ENCODE assay signal across 19 cellular contexts in genomic region chr1:228345201-228345930, GRCh38.
A peak's percentile ranks its signal among the peaks of the same experiment; 100 is the strongest.
DNase-seq lines count a peak whose midpoint lies in the region; ATAC-seq and TF ChIP-seq lines count a peak whose summit lies in the region.
"Had no signal": no experiment of that assay in that cellular context is flagged by ENCODE, and none has a peak within 500 bp of the region (broad histone marks: within the 10 kb centered on the region; RNA-seq: fewer than 3 reads in every experiment).

No MANE protein-coding gene starts in this region.

- no peak overlapping the region for H3K4me3 ChIP-seq in RWPE2 (ENCODE audit: severe bottlenecking)
- H3K4me3 ChIP-seq in right atrium auricular region, result no peak overlapping the region
- H3K4me3 ChIP-seq: GM23248, uterus had no signal

- H3K4me3 Mint-ChIP-seq in CD14-positive monocyte (no peak overlapping the region), T-helper 17 cell (no peak overlapping the region)
- H3K4me3 Mint-ChIP-seq: activated CD4-positive, alpha-beta memory T cell treated with anti-CD3 and anti-CD28 coated beads for 36 hours; endodermal cell; mesothelial cell of epicardium had no signal

- H3K4me1 Mint-ChIP-seq in CD14-positive monocyte (no peaks in the 10 kb centered on the region), T-helper 17 cell (peaks cover 7% of the 10 kb centered on the region)
- H3K4me1 Mint-ChIP-seq: endodermal cell had no signal

- H3K27ac Mint-ChIP-seq in CD14-positive monocyte (no peak overlapping the region), T-helper 17 cell (no peak overlapping the region)
- H3K27ac Mint-ChIP-seq: activated CD4-positive, alpha-beta memory T cell treated with anti-CD3 and anti-CD28 coated beads for 36 hours; endodermal cell; mesothelial cell of epicardium had no signal

- TF ChIP-seq CTCF in CD14-positive monocyte (IDR thresholded peaks at IDR 0.05) (no peak), RWPE2 (IDR thresholded peaks at IDR 0.05; ENCODE audit: poor library complexity, severe bottlenecking) (no peak), right atrium auricular region (IDR thresholded peaks at IDR 0.05) (no peak)

- DNase-seq in CD14-positive monocyte (ENCODE audit: low spot score) (peak; percentile 36), RWPE2 (ENCODE audit: low spot score) (peak; percentile 23), right atrium auricular region (ENCODE audit: low spot score) (no peak), posterior cingulate gyrus (peak in 7 of 10 donors; percentile 3 to 79 (median 15)), T-helper 17 cell (no peak), pons (ENCODE audit: low spot score) (no peak)
- DNase-seq: activated CD4-positive, alpha-beta memory T cell treated with anti-CD3 and anti-CD28 coated beads for 36 hours; anterior cingulate cortex; cerebellar nuclear complex; GM23248; hippocampal formation; NCI-H1417; NCI-H2227 treated with DMSO at 0.1 percent for 48 hours; stimulated activated CD4-positive, alpha-beta T cell treated with anti-CD3 and anti-CD28 coated beads, Interleukin-2, amount 100 ng/mL, for 48 hours had no signal

- H3K4me1 ChIP-seq in RWPE2 (ENCODE audit: insufficient read depth, poor library complexity, severe bottlenecking) (no peaks in the 10 kb centered on the region), right atrium auricular region (peaks cover 0 to 11% of the 10 kb centered on the region in 2 donors)
- H3K4me1 ChIP-seq: uterus had no signal

- ATAC-seq in RWPE2 (ENCODE audit: low read depth), result no peak
- ATAC-seq in T-helper 17 cell, result no peak
- ATAC-seq in GM21390 (IDR thresholded peaks at IDR 0.05; ENCODE audit: unreplicated experiment), result no peak
- ATAC-seq in HG03139 (IDR thresholded peaks at IDR 0.05; ENCODE audit: unreplicated experiment), result no peak

- H3K27ac ChIP-seq in RWPE2 (ENCODE audit: poor library complexity, severe bottlenecking), result no peak overlapping the region
- H3K27ac ChIP-seq in right atrium auricular region, result peak overlapping the region; percentile 62 to 81
- H3K27ac ChIP-seq: GM23248, uterus had no signal

- H3K27me3 Mint-ChIP-seq in CD14-positive monocyte (ENCODE audit: low read depth in 3 of 3), result peaks cover 0 to 2% (median 0%) of the 10 kb centered on the region in 3 donors
- H3K27me3 Mint-ChIP-seq in T-helper 17 cell, result no peaks in the 10 kb centered on the region
- H3K27me3 Mint-ChIP-seq: activated CD4-positive, alpha-beta memory T cell treated with anti-CD3 and anti-CD28 coated beads for 36 hours had no signal

- H3K27me3 ChIP-seq in RWPE2 (ENCODE audit: insufficient read depth, poor library complexity, severe bottlenecking) (no peaks in the 10 kb centered on the region), right atrium auricular region (no peaks in the 10 kb centered on the region)
- H3K27me3 ChIP-seq: uterus had no signal

- H3K36me3 ChIP-seq in RWPE2 (ENCODE audit: low read depth) (no peaks in the 10 kb centered on the region), right atrium auricular region (peaks cover 29% of the 10 kb centered on the region)
- H3K36me3 ChIP-seq: uterus had no signal

- H3K9me3 ChIP-seq in RWPE2 (ENCODE audit: severe bottlenecking) (no peaks in the 10 kb centered on the region), right atrium auricular region (no peaks in the 10 kb centered on the region), T-helper 17 cell (ENCODE audit: control insufficient read depth, low read length, poor library complexity, severe bottlenecking) (no peaks in the 10 kb centered on the region)
- H3K9me3 ChIP-seq: uterus had no signal

- H3K9me3 Mint-ChIP-seq in CD14-positive monocyte, result peaks cover 0 to 2% (median 0%) of the 10 kb centered on the region in 7 donors
- H3K9me3 Mint-ChIP-seq: mesothelial cell of epicardium had no signal

- intact Hi-C loops in CD14-positive monocyte (cut with micrococcal nuclease), result no loop called here
- intact Hi-C loops in posterior cingulate gyrus (cut with DNase I), result no loop called here

- H3K36me3 Mint-ChIP-seq in CD14-positive monocyte (no peaks in the 10 kb centered on the region), T-helper 17 cell (ENCODE audit: low read depth) (peaks cover 5% of the 10 kb centered on the region)

Comparison
In these comparisons a context has a peak if more than half of its experiments do, and no peak if none do; other contexts are left out.
1. DNase-seq: peak in CD14-positive monocyte (single experiment), RWPE2 (single experiment) and posterior cingulate gyrus (7 of 10); none in right atrium auricular region (single experiment), T-helper 17 cell (0 of 3) and pons (single experiment).